Comparison of ENCODE assay signal across 1 cellular context in the genomic region with DNA sequence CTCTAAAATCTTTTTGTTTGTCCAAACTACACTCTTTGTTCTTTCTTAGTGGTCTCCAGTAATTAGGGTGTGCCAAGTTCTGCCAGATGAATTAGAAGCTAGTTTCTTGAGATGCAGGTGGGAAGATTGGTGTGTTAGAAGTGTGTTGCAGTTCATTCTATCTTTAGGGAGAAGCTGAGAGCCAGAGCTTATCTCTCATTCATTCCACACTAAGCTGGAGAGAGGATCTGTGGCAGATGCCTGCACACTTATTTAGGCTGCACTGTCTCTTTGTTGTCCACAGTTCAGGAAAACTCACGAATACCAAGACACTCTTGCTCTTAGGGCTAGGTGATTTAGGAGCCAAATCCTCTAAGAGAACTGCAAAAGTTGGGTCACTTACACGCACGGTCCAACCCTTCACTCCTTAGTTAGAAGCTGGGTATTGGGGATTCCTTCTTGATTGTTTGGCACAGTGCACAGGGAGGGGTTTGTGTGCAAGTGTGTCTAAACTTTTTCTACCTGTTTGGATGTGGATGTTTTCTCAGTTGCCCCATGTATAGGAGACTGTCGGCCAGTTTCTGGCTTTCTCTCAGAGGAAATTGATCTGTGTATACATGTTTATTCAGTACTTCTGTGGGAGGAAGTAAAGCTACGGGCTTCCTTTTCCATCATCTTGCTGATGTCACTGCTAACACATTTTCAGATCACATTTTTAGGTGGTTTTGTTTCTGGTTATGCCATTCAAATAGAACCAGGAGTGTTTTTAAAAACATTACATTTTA.
TF ChIP-seq lines count a peak whose summit lies in the region.

No MANE protein-coding gene starts in this region.

TF ChIP-seq in HepG2, 621 proteins besides CTCF, POLR2A, EP300 and RAD21:
- TF ChIP-seq ZNF282 (IDR thresholded peaks at IDR 0.05; ENCODE audit: partially characterized antibody) (no peak), HHEX (CRISPR knock-in tag; IDR thresholded peaks at IDR 0.05) (no peak), NFKBIZ (CRISPR knock-in tag; IDR thresholded peaks at IDR 0.05) (no peak), ZSCAN20 (CRISPR knock-in tag; IDR thresholded peaks at IDR 0.05; ENCODE audit: borderline replicate concordance) (no peak), POGZ (CRISPR knock-in tag; IDR thresholded peaks at IDR 0.05) (no peak)
- TF ChIP-seq, protein P1, sequence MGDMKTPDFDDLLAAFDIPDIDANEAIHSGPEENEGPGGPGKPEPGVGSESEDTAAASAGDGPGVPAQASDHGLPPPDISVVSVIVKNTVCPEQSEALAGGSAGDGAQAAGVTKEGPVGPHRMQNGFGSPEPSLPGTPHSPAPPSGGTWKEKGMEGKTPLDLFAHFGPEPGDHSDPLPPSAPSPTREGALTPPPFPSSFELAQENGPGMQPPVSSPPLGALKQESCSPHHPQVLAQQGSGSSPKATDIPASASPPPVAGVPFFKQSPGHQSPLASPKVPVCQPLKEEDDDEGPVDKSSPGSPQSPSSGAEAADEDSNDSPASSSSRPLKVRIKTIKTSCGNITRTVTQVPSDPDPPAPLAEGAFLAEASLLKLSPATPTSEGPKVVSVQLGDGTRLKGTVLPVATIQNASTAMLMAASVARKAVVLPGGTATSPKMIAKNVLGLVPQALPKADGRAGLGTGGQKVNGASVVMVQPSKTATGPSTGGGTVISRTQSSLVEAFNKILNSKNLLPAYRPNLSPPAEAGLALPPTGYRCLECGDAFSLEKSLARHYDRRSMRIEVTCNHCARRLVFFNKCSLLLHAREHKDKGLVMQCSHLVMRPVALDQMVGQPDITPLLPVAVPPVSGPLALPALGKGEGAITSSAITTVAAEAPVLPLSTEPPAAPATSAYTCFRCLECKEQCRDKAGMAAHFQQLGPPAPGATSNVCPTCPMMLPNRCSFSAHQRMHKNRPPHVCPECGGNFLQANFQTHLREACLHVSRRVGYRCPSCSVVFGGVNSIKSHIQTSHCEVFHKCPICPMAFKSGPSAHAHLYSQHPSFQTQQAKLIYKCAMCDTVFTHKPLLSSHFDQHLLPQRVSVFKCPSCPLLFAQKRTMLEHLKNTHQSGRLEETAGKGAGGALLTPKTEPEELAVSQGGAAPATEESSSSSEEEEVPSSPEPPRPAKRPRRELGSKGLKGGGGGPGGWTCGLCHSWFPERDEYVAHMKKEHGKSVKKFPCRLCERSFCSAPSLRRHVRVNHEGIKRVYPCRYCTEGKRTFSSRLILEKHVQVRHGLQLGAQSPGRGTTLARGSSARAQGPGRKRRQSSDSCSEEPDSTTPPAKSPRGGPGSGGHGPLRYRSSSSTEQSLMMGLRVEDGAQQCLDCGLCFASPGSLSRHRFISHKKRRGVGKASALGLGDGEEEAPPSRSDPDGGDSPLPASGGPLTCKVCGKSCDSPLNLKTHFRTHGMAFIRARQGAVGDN (CRISPR knock-in tag; IDR thresholded peaks at IDR 0.05), result no peak
- TF ChIP-seq, protein P2, sequence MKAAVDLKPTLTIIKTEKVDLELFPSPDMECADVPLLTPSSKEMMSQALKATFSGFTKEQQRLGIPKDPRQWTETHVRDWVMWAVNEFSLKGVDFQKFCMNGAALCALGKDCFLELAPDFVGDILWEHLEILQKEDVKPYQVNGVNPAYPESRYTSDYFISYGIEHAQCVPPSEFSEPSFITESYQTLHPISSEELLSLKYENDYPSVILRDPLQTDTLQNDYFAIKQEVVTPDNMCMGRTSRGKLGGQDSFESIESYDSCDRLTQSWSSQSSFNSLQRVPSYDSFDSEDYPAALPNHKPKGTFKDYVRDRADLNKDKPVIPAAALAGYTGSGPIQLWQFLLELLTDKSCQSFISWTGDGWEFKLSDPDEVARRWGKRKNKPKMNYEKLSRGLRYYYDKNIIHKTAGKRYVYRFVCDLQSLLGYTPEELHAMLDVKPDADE (CRISPR knock-in tag; IDR thresholded peaks at IDR 0.05), result no peak
- TF ChIP-seq, protein P3, sequence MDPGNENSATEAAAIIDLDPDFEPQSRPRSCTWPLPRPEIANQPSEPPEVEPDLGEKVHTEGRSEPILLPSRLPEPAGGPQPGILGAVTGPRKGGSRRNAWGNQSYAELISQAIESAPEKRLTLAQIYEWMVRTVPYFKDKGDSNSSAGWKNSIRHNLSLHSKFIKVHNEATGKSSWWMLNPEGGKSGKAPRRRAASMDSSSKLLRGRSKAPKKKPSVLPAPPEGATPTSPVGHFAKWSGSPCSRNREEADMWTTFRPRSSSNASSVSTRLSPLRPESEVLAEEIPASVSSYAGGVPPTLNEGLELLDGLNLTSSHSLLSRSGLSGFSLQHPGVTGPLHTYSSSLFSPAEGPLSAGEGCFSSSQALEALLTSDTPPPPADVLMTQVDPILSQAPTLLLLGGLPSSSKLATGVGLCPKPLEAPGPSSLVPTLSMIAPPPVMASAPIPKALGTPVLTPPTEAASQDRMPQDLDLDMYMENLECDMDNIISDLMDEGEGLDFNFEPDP (CRISPR knock-in tag; conservative IDR thresholded peaks at IDR 0.05), result no peak
- TF ChIP-seq, protein P4, sequence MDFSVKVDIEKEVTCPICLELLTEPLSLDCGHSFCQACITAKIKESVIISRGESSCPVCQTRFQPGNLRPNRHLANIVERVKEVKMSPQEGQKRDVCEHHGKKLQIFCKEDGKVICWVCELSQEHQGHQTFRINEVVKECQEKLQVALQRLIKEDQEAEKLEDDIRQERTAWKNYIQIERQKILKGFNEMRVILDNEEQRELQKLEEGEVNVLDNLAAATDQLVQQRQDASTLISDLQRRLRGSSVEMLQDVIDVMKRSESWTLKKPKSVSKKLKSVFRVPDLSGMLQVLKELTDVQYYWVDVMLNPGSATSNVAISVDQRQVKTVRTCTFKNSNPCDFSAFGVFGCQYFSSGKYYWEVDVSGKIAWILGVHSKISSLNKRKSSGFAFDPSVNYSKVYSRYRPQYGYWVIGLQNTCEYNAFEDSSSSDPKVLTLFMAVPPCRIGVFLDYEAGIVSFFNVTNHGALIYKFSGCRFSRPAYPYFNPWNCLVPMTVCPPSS (IDR thresholded peaks at IDR 0.05), result no peak
